28 cellular contexts compared by ENCODE assay signal in the genomic region with DNA sequence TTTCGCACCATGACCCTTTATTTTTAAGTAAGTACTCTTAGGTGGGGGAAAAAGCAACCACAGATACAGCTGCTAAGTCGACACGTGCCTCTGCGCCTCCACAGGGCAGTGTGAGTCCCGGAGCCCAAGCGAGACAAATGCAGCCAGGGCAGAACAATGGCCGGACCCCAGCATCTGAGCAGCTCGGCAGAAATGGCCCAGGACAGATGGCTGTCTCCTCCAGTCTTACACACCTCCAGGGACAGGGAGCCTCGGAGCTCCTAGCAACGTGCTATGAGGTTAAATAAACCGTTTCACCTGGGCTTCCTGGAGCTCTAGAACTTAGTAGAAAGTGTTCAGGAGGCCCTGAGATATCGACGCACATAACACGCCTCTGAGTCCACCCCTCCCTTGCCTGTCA. TPM values are rescaled to one million over a fixed set of nuclear protein-coding genes. Genes with fewer than 3 reads are reported as not detected.
"Had no signal": no experiment of that assay in that cellular context is flagged by ENCODE, and none has a peak within 500 bp of the region (broad histone marks: within the 10 kb centered on the region; RNA-seq: fewer than 3 reads in every experiment).

No MANE protein-coding gene starts in this region.

- H2AFZ ChIP-seq: parathyroid adenoma had no signal

- DNase-seq: colonic mucosa; effector memory CD4-positive, alpha-beta T cell; foreskin keratinocyte; heart right ventricle; hippocampal formation; kidney glomerular epithelial cell; left colon; left ventricle myocardium inferior; lower lobe of right lung; natural killer cell; sigmoid colon; stimulated activated CD4-positive, alpha-beta T cell treated with anti-CD3 and anti-CD28 coated beads, Interleukin-2, amount 100 ng/mL, for 24 hours; stimulated activated CD4-positive, alpha-beta T cell treated with anti-CD3 and anti-CD28 coated beads, Interleukin-4, amount 100 ng/mL, for 4 hours; stimulated activated naive CD8-positive, alpha-beta T cell treated with anti-CD3 and anti-CD28 coated beads, Interleukin-15, Interleukin-2, amounts not matched to agents 100 U/mL and 50 U/mL, for 24 hours; substantia nigra; testis had no signal

- H3K4me1 ChIP-seq: colonic mucosa, esophagus muscularis mucosa, foreskin keratinocyte, gastroesophageal sphincter, heart right ventricle, left ventricle myocardium inferior, lower lobe of right lung, parathyroid adenoma, sigmoid colon, testis, tibial artery had no signal

- H3K9ac ChIP-seq: parathyroid adenoma had no signal

- H3K4me3 Mint-ChIP-seq: dendritic cell treated with granulocyte-macrophage colony-stimulating factor and Interleukin-4, amounts not matched to agents 40 ng/mL and 50 ng/mL, for 4 days; natural killer cell; stimulated activated memory B cell treated with anti-CD40 and anti-IgM and Interleukin-4, amounts not matched to agents 10 μg/mL and 1 μg/mL and 100 μg/mL, for 72 hours; type B pancreatic cell had no signal

- H3K36me3 Mint-ChIP-seq: natural killer cell; stimulated activated memory B cell treated with anti-CD40 and anti-IgM and Interleukin-4, amounts not matched to agents 10 μg/mL and 1 μg/mL and 100 μg/mL, for 72 hours; type B pancreatic cell had no signal

- H3K4me3 ChIP-seq: colonic mucosa, esophagus muscularis mucosa, gastroesophageal sphincter, heart right ventricle, left ventricle myocardium inferior, lower lobe of right lung, sigmoid colon, testis, tibial artery had no signal

- H3K27me3 Mint-ChIP-seq: dendritic cell treated with granulocyte-macrophage colony-stimulating factor and Interleukin-4, amounts not matched to agents 40 ng/mL and 50 ng/mL, for 4 days; stimulated activated memory B cell treated with anti-CD40 and anti-IgM and Interleukin-4, amounts not matched to agents 10 μg/mL and 1 μg/mL and 100 μg/mL, for 72 hours had no signal

- ATAC-seq: foreskin keratinocyte; gastroesophageal sphincter; heart right ventricle; left colon; lower lobe of right lung; natural killer cell; stimulated activated memory B cell treated with anti-CD40 and anti-IgM and Interleukin-4, amounts not matched to agents 10 μg/mL and 1 μg/mL and 100 μg/mL, for 72 hours; stimulated activated naive CD8-positive, alpha-beta T cell treated with anti-CD3 and anti-CD28 coated beads, Interleukin-15, Interleukin-2, amounts not matched to agents 100 U/mL and 50 U/mL, for 24 hours had no signal

- H3K27me3 ChIP-seq: colonic mucosa, foreskin keratinocyte, sigmoid colon, testis, tibial artery had no signal

- H3K27ac Mint-ChIP-seq: dendritic cell treated with granulocyte-macrophage colony-stimulating factor and Interleukin-4, amounts not matched to agents 40 ng/mL and 50 ng/mL, for 4 days; natural killer cell; progenitor cell of endocrine pancreas; stimulated activated memory B cell treated with anti-CD40 and anti-IgM and Interleukin-4, amounts not matched to agents 10 μg/mL and 1 μg/mL and 100 μg/mL, for 72 hours; type B pancreatic cell had no signal

- H3K9me3 ChIP-seq: colonic mucosa, esophagus muscularis mucosa, gastroesophageal sphincter, heart right ventricle, left ventricle myocardium inferior, lower lobe of right lung, sigmoid colon, testis, tibial artery had no signal

- H3K9me3 Mint-ChIP-seq: dendritic cell treated with granulocyte-macrophage colony-stimulating factor and Interleukin-4, amounts not matched to agents 40 ng/mL and 50 ng/mL, for 4 days; natural killer cell; stimulated activated memory B cell treated with anti-CD40 and anti-IgM and Interleukin-4, amounts not matched to agents 10 μg/mL and 1 μg/mL and 100 μg/mL, for 72 hours; type B pancreatic cell had no signal

- H3K79me2 ChIP-seq: parathyroid adenoma had no signal

- H3K4me1 Mint-ChIP-seq: natural killer cell; stimulated activated memory B cell treated with anti-CD40 and anti-IgM and Interleukin-4, amounts not matched to agents 10 μg/mL and 1 μg/mL and 100 μg/mL, for 72 hours had no signal

- H3K27ac ChIP-seq: colonic mucosa, esophagus muscularis mucosa, foreskin keratinocyte, gastroesophageal sphincter, heart right ventricle, left ventricle myocardium inferior, lower lobe of right lung, parathyroid adenoma, sigmoid colon, testis, tibial artery had no signal

- H3K36me3 ChIP-seq: colonic mucosa, esophagus muscularis mucosa, gastroesophageal sphincter, heart right ventricle, left ventricle myocardium inferior, lower lobe of right lung, sigmoid colon, tibial artery had no signal

RNA-seq across cellular contexts. Expression of gene SALL3, which starts 47.3 kb away (rescaled TPM):
- total RNA-seq: endothelial cell of umbilical vein, esophagus muscularis mucosa, fibroblast of lung, foreskin keratinocyte, gastroesophageal sphincter, left colon, lower lobe of right lung, natural killer cell, osteoblast, sigmoid colon, skeletal muscle tissue had no signal
